Comparison of ENCODE assay signal across 17 cellular contexts in the genomic region with DNA sequence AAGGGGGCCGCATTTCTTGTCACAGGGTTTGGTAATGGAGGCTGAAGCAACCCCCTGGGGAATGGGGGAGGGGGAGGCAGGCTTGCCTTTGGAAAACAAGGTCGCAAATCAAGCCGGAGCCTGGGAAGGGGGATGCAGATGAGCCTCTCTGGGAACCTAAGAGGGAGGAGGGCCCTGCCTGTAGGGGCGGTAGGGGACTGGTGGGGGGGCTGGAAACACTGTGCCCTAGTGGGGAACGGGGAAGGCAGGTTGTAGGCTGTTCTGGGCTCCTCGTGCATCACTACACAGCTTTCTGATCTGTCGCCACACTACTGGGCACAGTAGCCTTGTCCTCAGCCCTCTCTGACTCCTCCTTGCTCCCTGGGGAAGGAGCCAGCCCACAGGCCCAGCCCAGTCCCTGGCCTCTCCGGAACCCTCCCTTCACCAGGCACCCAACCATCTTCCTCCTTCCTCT.
DNase-seq lines count a peak whose midpoint lies in the region; ATAC-seq and TF ChIP-seq lines count a peak whose summit lies in the region.
"Had no signal": no experiment of that assay in that cellular context is flagged by ENCODE, and none has a peak within 500 bp of the region (broad histone marks: within the 10 kb centered on the region; RNA-seq: fewer than 3 reads in every experiment).

No MANE protein-coding gene starts in this region.

- no peak overlapping the region for H4K8ac ChIP-seq in H9 (replicated peaks; ENCODE audit: insufficient read length, low read depth, low read length)

- no CpG with 5 or more reads among the region's 8 CpGs for WGBS in H9 (ENCODE audit: extremely low coverage, insufficient read length, low lambda C conversion rate)
- 36 to 38% methylated on average over 6 to 8 of the region's 8 CpGs for WGBS in endodermal cell (ENCODE audit: insufficient coverage in 1 of 2, insufficient read length in 1 of 2), 2 experiments

- H3K23me2 ChIP-seq in H9 (ENCODE audit: insufficient read length, low read depth, low read length, poor library complexity, severe bottlenecking), result no peaks in the 10 kb centered on the region

- H3T11ph ChIP-seq in H9 (ENCODE audit: low read length), result no peak overlapping the region

- no peaks in the 10 kb centered on the region for H3K79me2 ChIP-seq in H9 (ENCODE audit: insufficient read depth, low read length)

- H3K9me3 Mint-ChIP-seq in H9, result no peaks in the 10 kb centered on the region
- no peaks in the 10 kb centered on the region for H3K9me3 Mint-ChIP-seq in endodermal cell
- H3K9me3 Mint-ChIP-seq in nephron, result no peaks in the 10 kb centered on the region
- no peaks in the 10 kb centered on the region for H3K9me3 Mint-ChIP-seq in activated naive CD4-positive, alpha-beta T cell treated with anti-CD3 and anti-CD28 coated beads, Interleukin-2, amount 10 ng/mL, durations not matched to agents 7 days and 5 days
- H3K9me3 Mint-ChIP-seq: memory B cell had no signal

- CTCF ChIA-PET in activated naive CD4-positive, alpha-beta T cell treated with anti-CD3 and anti-CD28 coated beads, Interleukin-2, amount 10 ng/mL, durations not matched to agents 7 days and 5 days (lab: Charles Lee), result no interaction called here

- no peak overlapping the region for H4K91ac ChIP-seq in H9 (ENCODE audit: insufficient read length, low read depth, low read length)

- H3K27me3 ChIP-seq in H9 (ENCODE audit: insufficient read depth, low read length), result no peaks in the 10 kb centered on the region
- H3K27me3 ChIP-seq in endodermal cell (ENCODE audit: control insufficient read depth, insufficient read depth, low read length, poor library complexity, severe bottlenecking), result no peaks in the 10 kb centered on the region
- H3K27me3 ChIP-seq: tibial nerve had no signal

- H3K27me3 Mint-ChIP-seq in H9 (ENCODE audit: low read depth), result peaks cover 5% of the 10 kb centered on the region; the same call in 1 of the 2 replicates
- H3K27me3 Mint-ChIP-seq in endodermal cell (ENCODE audit: insufficient read depth), result no peaks in the 10 kb centered on the region
- H3K27me3 Mint-ChIP-seq in nephron (ENCODE audit: low read depth), result peaks cover 6% of the 10 kb centered on the region
- peaks cover 29% of the 10 kb centered on the region for H3K27me3 Mint-ChIP-seq in activated naive CD4-positive, alpha-beta T cell treated with anti-CD3 and anti-CD28 coated beads, Interleukin-2, amount 10 ng/mL, durations not matched to agents 7 days and 5 days

- ATAC-seq in HG03280 (IDR thresholded peaks at IDR 0.05; ENCODE audit: unreplicated experiment) (no peak), GM18867 (IDR thresholded peaks at IDR 0.05; ENCODE audit: unreplicated experiment) (no peak)

- no peaks in the 10 kb centered on the region for H3K36me3 Mint-ChIP-seq in H9 (ENCODE audit: insufficient read depth in 1 of 3, low read depth in 3 of 3)
- no peaks in the 10 kb centered on the region for H3K36me3 Mint-ChIP-seq in endodermal cell (ENCODE audit: low read depth)
- H3K36me3 Mint-ChIP-seq in nephron (ENCODE audit: low read depth), result no peaks in the 10 kb centered on the region
- no peaks in the 10 kb centered on the region for H3K36me3 Mint-ChIP-seq in activated naive CD4-positive, alpha-beta T cell treated with anti-CD3 and anti-CD28 coated beads, Interleukin-2, amount 10 ng/mL, durations not matched to agents 7 days and 5 days
- H3K36me3 Mint-ChIP-seq: memory B cell had no signal

- no peak overlapping the region for H2BK120ac ChIP-seq in H9 (ENCODE audit: low read depth, low read length, poor library complexity, severe bottlenecking)

- H2AK5ac ChIP-seq in H9 (ENCODE audit: insufficient read length, low read length), result no peak overlapping the region

- no peak overlapping the region for H3K14ac ChIP-seq in H9 (ENCODE audit: insufficient read depth, low read length)

- DNase-seq in H9 (peak; percentile 70), NCI-H187 treated with DMSO at 0.1 percent for 48 hours (lab: John Stamatoyannopoulos, UW) (peak; percentile 62), endodermal cell (peak; percentile 83), posterior vena cava (ENCODE audit: low spot score) (no peak)
- DNase-seq in activated naive CD4-positive, alpha-beta T cell treated with anti-CD3 and anti-CD28 coated beads, Interleukin-2, amount 10 ng/mL, durations not matched to agents 7 days and 5 days, result no peak
- DNase-seq: activated CD8-positive, alpha-beta memory T cell treated with anti-CD3 and anti-CD28 coated beads for 24 hours; amniotic stem cell; DND-41; effector memory CD4-positive, alpha-beta T cell; NCI-H2081 treated with DMSO at 0.1 percent for 48 hours; occipital lobe had no signal

- H2BK20ac ChIP-seq in H9 (ENCODE audit: low read depth, low read length, poor library complexity, severe bottlenecking), result no peak overlapping the region

- H3K9me3 ChIP-seq in H9 (ENCODE audit: control insufficient read depth, low read depth, low read length), result no peaks in the 10 kb centered on the region
- H3K9me3 ChIP-seq in endodermal cell (ENCODE audit: control insufficient read depth, low read length), result no peaks in the 10 kb centered on the region
- H3K9me3 ChIP-seq: tibial nerve had no signal

- H3K4me1 ChIP-seq in H9 (ENCODE audit: insufficient read depth, low read length) (peaks cover 3% of the 10 kb centered on the region; the same call in 1 of the 2 replicates), endodermal cell (ENCODE audit: control insufficient read depth, insufficient read depth, low read length) (no peaks in the 10 kb centered on the region)

- peak overlapping the region; percentile 13 for H3K4me2 ChIP-seq in H9 (ENCODE audit: insufficient read depth, insufficient read length, low read length)

- no peak overlapping the region for H2BK12ac ChIP-seq in H9 (ENCODE audit: insufficient read length, low read depth, low read length)

- no peaks in the 10 kb centered on the region for H3K36me3 ChIP-seq in endodermal cell (ENCODE audit: control insufficient read depth, insufficient read depth, low read length)
- H3K36me3 ChIP-seq: tibial nerve had no signal

- no peak overlapping the region for H3K18ac ChIP-seq in H9 (ENCODE audit: insufficient read length, low read depth, low read length)

- no peak overlapping the region for H2AFZ ChIP-seq in H9 (ENCODE audit: low read length)

- H4K20me1 ChIP-seq in H9 (ENCODE audit: control insufficient read depth, insufficient read depth, insufficient read length), result no peaks in the 10 kb centered on the region

- intact Hi-C loops in posterior vena cava (cut with DNase I), result no loop called here

- H3K23ac ChIP-seq in H9 (ENCODE audit: insufficient read length, low read depth, low read length), result no peak overlapping the region

- TF ChIP-seq CTCF in H9 (conservative IDR thresholded peaks at IDR 0.05) (no peak), endodermal cell (conservative IDR thresholded peaks at IDR 0.05) (no peak), nephron (IDR thresholded peaks at IDR 0.05; ENCODE audit: unreplicated experiment in 3 of 3) (no peak)

- H3K4me3 Mint-ChIP-seq in H9 (no peak overlapping the region; a peak in 1 of 5 replicates), endodermal cell (no peak overlapping the region), nephron (peak overlapping the region; percentile 9 to 37 (median 14))
- no peak overlapping the region for H3K4me3 Mint-ChIP-seq in activated naive CD4-positive, alpha-beta T cell treated with anti-CD3 and anti-CD28 coated beads, Interleukin-2, amount 10 ng/mL, durations not matched to agents 7 days and 5 days
- H3K4me3 Mint-ChIP-seq: memory B cell had no signal

- 0 out of 7 replicates have a peak overlapping the region, but pooled peaks of 1 of the 3 experiments have one; percentile 16 for H3K27ac Mint-ChIP-seq in H9
- no peak overlapping the region for H3K27ac Mint-ChIP-seq in endodermal cell
- peak overlapping the region; percentile 83 to 93 (median 87) for H3K27ac Mint-ChIP-seq in nephron
- H3K27ac Mint-ChIP-seq in activated naive CD4-positive, alpha-beta T cell treated with anti-CD3 and anti-CD28 coated beads, Interleukin-2, amount 10 ng/mL, durations not matched to agents 7 days and 5 days, result no peak overlapping the region
- H3K27ac Mint-ChIP-seq: memory B cell had no signal

- no peak overlapping the region for H2BK5ac ChIP-seq in H9 (ENCODE audit: insufficient read length, low read length)

- H3K4me3 ChIP-seq in endodermal cell (ENCODE audit: low read length), result no peak overlapping the region
- H3K4me3 ChIP-seq: tibial nerve had no signal

- no peak overlapping the region for H4K5ac ChIP-seq in H9 (ENCODE audit: insufficient read length, low read depth, low read length)

- no peak overlapping the region for H2BK15ac ChIP-seq in H9 (ENCODE audit: low read depth, low read length)

- H3K27ac ChIP-seq in H9 (ENCODE audit: insufficient read length, low read depth, low read length) (no peak overlapping the region), endodermal cell (ENCODE audit: low read depth, low read length) (no peak overlapping the region)
- H3K27ac ChIP-seq: C4-2B, tibial nerve had no signal

- H3K56ac ChIP-seq in H9 (ENCODE audit: insufficient read length, low read depth, low read length), result no peak overlapping the region

- no peak overlapping the region for H3K4ac ChIP-seq in H9 (ENCODE audit: low read depth, low read length)

- no peaks in the 10 kb centered on the region for H3K79me1 ChIP-seq in H9 (ENCODE audit: insufficient read depth, low read depth, low read length, poor library complexity, severe bottlenecking)

- no peak overlapping the region for H3K9ac ChIP-seq in H9 (ENCODE audit: extremely low read depth, insufficient read length, low read length)
- no peak overlapping the region for H3K9ac ChIP-seq in endodermal cell (ENCODE audit: extremely low read depth, low read length, poor library complexity, severe bottlenecking)

- peaks cover 12 to 31% of the 10 kb centered on the region in 2 experiments for H3K4me1 Mint-ChIP-seq in H9
- peaks cover 4% of the 10 kb centered on the region for H3K4me1 Mint-ChIP-seq in endodermal cell
- peaks cover 40% of the 10 kb centered on the region for H3K4me1 Mint-ChIP-seq in nephron
- no peaks in the 10 kb centered on the region for H3K4me1 Mint-ChIP-seq in activated naive CD4-positive, alpha-beta T cell treated with anti-CD3 and anti-CD28 coated beads, Interleukin-2, amount 10 ng/mL, durations not matched to agents 7 days and 5 days
- H3K4me1 Mint-ChIP-seq: memory B cell had no signal

Comparison
In these comparisons a context has a peak if more than half of its experiments do, and no peak if none do; other contexts are left out.
1. DNase-seq: peak in H9 (single experiment), NCI-H187 treated with DMSO at 0.1 percent for 48 hours (single experiment) and endodermal cell (single experiment); none in activated naive CD4-positive, alpha-beta T cell treated with anti-CD3 and anti-CD28 coated beads, Interleukin-2, amount 10 ng/mL, durations not matched to agents 7 days and 5 days (single experiment) and posterior vena cava (single experiment).
2. H3K27ac Mint-ChIP-seq: peak in nephron (3 of 3); none in endodermal cell (single experiment) and activated naive CD4-positive, alpha-beta T cell treated with anti-CD3 and anti-CD28 coated beads, Interleukin-2, amount 10 ng/mL, durations not matched to agents 7 days and 5 days (single experiment).
3. H3K4me3 Mint-ChIP-seq: peak in nephron (3 of 3); none in H9 (0 of 2), endodermal cell (single experiment) and activated naive CD4-positive, alpha-beta T cell treated with anti-CD3 and anti-CD28 coated beads, Interleukin-2, amount 10 ng/mL, durations not matched to agents 7 days and 5 days (single experiment).